8 cellular contexts compared by ENCODE assay signal in the genomic region with DNA sequence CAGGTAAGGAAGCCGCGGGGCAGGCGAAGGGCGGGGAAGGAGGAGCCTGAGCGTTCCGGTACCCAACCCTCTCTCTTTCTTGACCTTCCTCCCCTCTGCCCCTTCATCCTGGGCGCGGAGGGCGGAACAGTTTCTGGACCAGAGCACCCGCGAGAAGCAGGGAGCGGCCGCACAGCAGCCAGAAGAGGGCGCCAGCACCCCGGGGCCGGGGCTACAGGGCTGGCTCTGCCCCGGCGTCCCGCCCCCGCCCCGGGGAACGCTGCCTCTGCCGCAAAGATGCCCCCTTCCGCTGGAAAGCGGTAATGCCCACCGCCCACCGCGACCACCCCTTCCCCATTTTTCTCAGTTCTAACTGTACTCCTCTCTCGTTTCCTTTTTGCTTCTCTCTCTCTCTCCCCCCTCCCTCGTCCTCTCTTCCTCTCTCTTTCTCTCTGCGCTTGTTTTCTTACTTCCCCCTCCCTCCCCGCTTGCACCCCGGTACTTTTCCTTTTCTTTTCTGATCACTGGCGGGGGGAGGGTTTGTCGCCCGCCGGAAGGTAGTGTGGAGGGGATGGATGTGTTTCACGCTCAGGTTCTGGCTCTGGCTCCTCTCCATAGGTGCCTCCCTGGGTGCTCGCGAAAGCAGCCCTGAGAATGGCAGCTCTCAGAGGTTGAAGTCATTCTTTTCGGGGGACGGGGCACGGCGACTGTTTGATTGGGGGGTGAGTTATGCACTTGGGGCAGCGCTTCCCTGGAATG. TPM values are rescaled to one million over a fixed set of nuclear protein-coding genes. Genes with fewer than 3 reads are reported as not detected.
DNase-seq lines count a peak whose midpoint lies in the region; ATAC-seq and TF ChIP-seq lines count a peak whose summit lies in the region.

No MANE protein-coding gene starts in this region.

- intact Hi-C loops in A673 (cut with micrococcal nuclease; ENCODE audit: unreplicated experiment): loop anchor here (10.0 kb wide), 1 partner anchor 269 kb away; no protein-coding TSS in a partner anchor

- H3K36me3 Mint-ChIP-seq in activated CD8-positive, alpha-beta T cell treated with anti-CD3 and anti-CD28 coated beads, Interleukin-2, amount 10 ng/mL, durations not matched to agents 7 days and 5 days (ENCODE audit: low read depth): peaks cover 11% of the 10 kb centered on the region
- H3K36me3 Mint-ChIP-seq in effector memory CD8-positive, alpha-beta T cell (ENCODE audit: insufficient read depth): peaks cover 28% of the 10 kb centered on the region
- peaks cover 4% of the 10 kb centered on the region for H3K36me3 Mint-ChIP-seq in mesothelial cell of epicardium

- no peaks in the 10 kb centered on the region for H3K36me3 ChIP-seq in A673 (ENCODE audit: insufficient read depth, low read length, poor library complexity, severe bottlenecking)

- peaks cover 25% of the 10 kb centered on the region for H3K27me3 Mint-ChIP-seq in activated CD8-positive, alpha-beta T cell treated with anti-CD3 and anti-CD28 coated beads, Interleukin-2, amount 10 ng/mL, durations not matched to agents 7 days and 5 days (ENCODE audit: low read depth)
- H3K27me3 Mint-ChIP-seq in effector memory CD8-positive, alpha-beta T cell: no peaks in the 10 kb centered on the region
- peaks cover 83% of the 10 kb centered on the region for H3K27me3 Mint-ChIP-seq in mesothelial cell of epicardium (ENCODE audit: low read depth)

- peaks cover 4% of the 10 kb centered on the region for H3K9me3 Mint-ChIP-seq in activated CD8-positive, alpha-beta T cell treated with anti-CD3 and anti-CD28 coated beads, Interleukin-2, amount 10 ng/mL, durations not matched to agents 7 days and 5 days (ENCODE audit: insufficient read depth)
- H3K9me3 Mint-ChIP-seq in effector memory CD8-positive, alpha-beta T cell: no peaks in the 10 kb centered on the region
- peaks cover 9% of the 10 kb centered on the region for H3K9me3 Mint-ChIP-seq in mesothelial cell of epicardium

- no peaks in the 10 kb centered on the region for H3K9me3 ChIP-seq in A673 (ENCODE audit: low read depth, low read length, poor library complexity, severe bottlenecking)

- H3K4me3 ChIP-seq in A673 (ENCODE audit: low read depth, low read length, poor library complexity, severe bottlenecking): peak overlapping the region; percentile 49

- H3K27ac ChIP-seq in A673 (ENCODE audit: low read depth, low read length, poor library complexity, severe bottlenecking): no peak overlapping the region

- peaks cover 43% of the 10 kb centered on the region for H3K27me3 ChIP-seq in A673 (replicated peaks; ENCODE audit: insufficient read depth, low read depth, low read length, poor library complexity)

- peaks cover 41% of the 10 kb centered on the region for H3K4me1 Mint-ChIP-seq in activated CD8-positive, alpha-beta T cell treated with anti-CD3 and anti-CD28 coated beads, Interleukin-2, amount 10 ng/mL, durations not matched to agents 7 days and 5 days (ENCODE audit: low read depth)
- H3K4me1 Mint-ChIP-seq in effector memory CD8-positive, alpha-beta T cell (ENCODE audit: low read depth in 2 of 2): peaks cover 35 to 50% of the 10 kb centered on the region in 2 donors
- peaks cover 21% of the 10 kb centered on the region for H3K4me1 Mint-ChIP-seq in mesothelial cell of epicardium

- POLR2A ChIA-PET in A673 (lab: Charles Lee; ENCODE audit: low non-redundant PET): no interaction called here
- POLR2A ChIA-PET in activated CD8-positive, alpha-beta T cell treated with anti-CD3 and anti-CD28 coated beads, Interleukin-2, amount 10 ng/mL, durations not matched to agents 7 days and 5 days (lab: Charles Lee): interaction anchor here (1.0 to 4.3 kb wide), 8 partner anchors 11 to 328 kb away, joined by 3 to 45 read pairs (median 11); a partner anchor contains a TSS

- CTCF ChIA-PET in A673 (lab: Charles Lee): interaction anchor here (0.6 to 0.7 kb wide), 3 partner anchors 9 to 1050 kb away, joined by 3 to 4 read pairs (median 3); no protein-coding TSS in a partner anchor
- CTCF ChIA-PET in activated CD8-positive, alpha-beta T cell treated with anti-CD3 and anti-CD28 coated beads, Interleukin-2, amount 10 ng/mL, durations not matched to agents 7 days and 5 days (lab: Charles Lee): interaction anchor here (0.6 to 10.9 kb wide), 29 partner anchors 11 to 267 kb away, joined by 3 to 239 read pairs (median 4); a partner anchor contains a TSS

- DNase-seq in A673 (ENCODE audit: low spot score): peak; percentile 63
- peak; percentile 32 for DNase-seq in NCI-H345 treated with DMSO at 0.1 percent for 48 hours (lab: John Stamatoyannopoulos, UW; ENCODE audit: unreplicated experiment)
- DNase-seq in activated CD8-positive, alpha-beta T cell treated with anti-CD3 and anti-CD28 coated beads, Interleukin-2, amount 10 ng/mL, durations not matched to agents 7 days and 5 days: peak; percentile 94
- DNase-seq in effector memory CD8-positive, alpha-beta T cell: peak; percentile 94 to 95 (median 94)
- peak; percentile 75 to 87 for DNase-seq in mesothelial cell of epicardium (ENCODE audit: low spot score in 2 of 2, unreplicated experiment in 2 of 2)
- peak; percentile 83 to 85 for DNase-seq in stimulated activated CD8-positive, alpha-beta memory T cell treated with anti-CD3 and anti-CD28 coated beads, Interleukin-15, amount 100 ng/mL, for 4 hours (ENCODE audit: low read depth in 2 of 2)

- ATAC-seq in GM18520 (IDR thresholded peaks at IDR 0.05; ENCODE audit: unreplicated experiment) (peak; percentile 81), HG03060 (IDR thresholded peaks at IDR 0.05; ENCODE audit: low read depth, unreplicated experiment) (peak; percentile 64)
- ATAC-seq in activated CD8-positive, alpha-beta T cell treated with anti-CD3 and anti-CD28 coated beads, Interleukin-2, amount 10 ng/mL, durations not matched to agents 7 days and 5 days: peak; percentile 94
- ATAC-seq in effector memory CD8-positive, alpha-beta T cell (replicated peaks): peak; percentile 87

- peak overlapping the region; percentile 98 for H3K4me3 Mint-ChIP-seq in activated CD8-positive, alpha-beta T cell treated with anti-CD3 and anti-CD28 coated beads, Interleukin-2, amount 10 ng/mL, durations not matched to agents 7 days and 5 days
- H3K4me3 Mint-ChIP-seq in effector memory CD8-positive, alpha-beta T cell: peak overlapping the region; percentile 95 to 96
- H3K4me3 Mint-ChIP-seq in mesothelial cell of epicardium: peak overlapping the region; percentile 85

- H3K4me1 ChIP-seq in A673 (ENCODE audit: insufficient read depth, low read length, poor library complexity, severe bottlenecking): peaks cover 4% of the 10 kb centered on the region

- TF ChIP-seq CTCF in A673 (conservative IDR thresholded peaks at IDR 0.05; ENCODE audit: low read depth, low read length) (peak; percentile 68), mesothelial cell of epicardium (IDR thresholded peaks at IDR 0.05; ENCODE audit: unreplicated experiment) (peak; percentile 75)

- no TSS peak for BruUV-seq in A673 (replicated peaks; lab: Mats Ljungman, UMichigan)

- peak overlapping the region; percentile 98 for H3K27ac Mint-ChIP-seq in activated CD8-positive, alpha-beta T cell treated with anti-CD3 and anti-CD28 coated beads, Interleukin-2, amount 10 ng/mL, durations not matched to agents 7 days and 5 days
- peak overlapping the region; percentile 95 to 97 for H3K27ac Mint-ChIP-seq in effector memory CD8-positive, alpha-beta T cell
- H3K27ac Mint-ChIP-seq in mesothelial cell of epicardium: peak overlapping the region; percentile 44

RNA-seq across cellular contexts. Expression of a gene that starts 13.1 kb away (rescaled TPM):
- total RNA-seq in A673 (2021) (0.09 TPM in 1 of 2 replicates, not detected in the other), mesothelial cell of epicardium (1.6 to 2.4 TPM (median 1.7 TPM) in 3 replicates)
- 1 to 10 TPM; 3.7 to 4.2 TPM for total RNA-seq in activated CD8-positive, alpha-beta T cell treated with anti-CD3 and anti-CD28 coated beads, Interleukin-2, amount 10 ng/mL, durations not matched to agents 7 days and 5 days

Comparison
In these comparisons a context has a peak if more than half of its experiments do, and no peak if none do; other contexts are left out.
1. DNase-seq: peak in every context shown above with its lines; median percentile 94 in activated CD8-positive, alpha-beta T cell treated with anti-CD3 and anti-CD28 coated beads, Interleukin-2, amount 10 ng/mL, durations not matched to agents 7 days and 5 days; 94 in effector memory CD8-positive, alpha-beta T cell; 84 in stimulated activated CD8-positive, alpha-beta memory T cell treated with anti-CD3 and anti-CD28 coated beads, Interleukin-15, amount 100 ng/mL, for 4 hours; 81 in mesothelial cell of epicardium; 63 in A673; 32 in NCI-H345 treated with DMSO at 0.1 percent for 48 hours.
2. H3K27ac Mint-ChIP-seq: peak in every context shown above with its lines; median percentile 98 in activated CD8-positive, alpha-beta T cell treated with anti-CD3 and anti-CD28 coated beads, Interleukin-2, amount 10 ng/mL, durations not matched to agents 7 days and 5 days; 96 in effector memory CD8-positive, alpha-beta T cell; 44 in mesothelial cell of epicardium.